ENCODE assay signal across 12 cellular contexts in genomic region chr12:113463746-113464743, GRCh38. TPM values are rescaled to one million over a fixed set of nuclear protein-coding genes. Genes with fewer than 3 reads are reported as not detected.
DNase-seq lines count a peak whose midpoint lies in the region; ATAC-seq and TF ChIP-seq lines count a peak whose summit lies in the region.
"Had no signal": no experiment of that assay in that cellular context is flagged by ENCODE, and none has a peak within 500 bp of the region (broad histone marks: within the 10 kb centered on the region; RNA-seq: fewer than 3 reads in every experiment).

No MANE protein-coding gene starts in this region.

- H3K27me3 ChIP-seq in iPS-20b (ENCODE audit: insufficient read depth, low read length) (peaks cover 100% of the 10 kb centered on the region), uterus (peaks cover 19 to 73% of the 10 kb centered on the region in 2 donors)

- H3K4me3 ChIP-seq in iPS-20b (ENCODE audit: low read length) (peak overlapping the region; percentile 52), uterus (peak overlapping the region in 1 of 2 donors; percentile 6)

- DNase-seq in activated T-cell treated with anti-CD3 and anti-CD28 coated beads, Interleukin-2, amount 50 U/mL, for 4 hours, result no peak
- DNase-seq in activated T-cell treated with anti-CD3 and anti-CD28 coated beads, Interleukin-2, amount 50 U/mL, for 1 hour, result no peak
- DNase-seq in activated CD8-positive, alpha-beta T cell treated with anti-CD3 and anti-CD28 coated beads, Interleukin-2, amount 10 ng/mL, durations not matched to agents 7 days and 5 days, result no peak
- no peak for DNase-seq in stimulated activated naive B cell treated with anti-CD40 and anti-IgM and Interleukin-4, amounts not matched to agents 10 μg/mL and 1 μg/mL and 100 μg/mL, for 72 hours
- no peak for DNase-seq in uterus
- DNase-seq: BE2C, NCI-H524 treated with DMSO at 0.1 percent for 48 hours had no signal

- TF ChIP-seq POLR2A in uterus (IDR thresholded peaks at IDR 0.05), result no peak

- H3K27ac ChIP-seq in iPS-20b (ENCODE audit: low read length), result no peak overlapping the region
- H3K27ac ChIP-seq in uterus, result no peak overlapping the region

- no peaks in the 10 kb centered on the region for H3K36me3 Mint-ChIP-seq in activated T-cell treated with anti-CD3 and anti-CD28 coated beads, Interleukin-2, amount 50 U/mL, for 4 hours (ENCODE audit: insufficient read depth)
- H3K36me3 Mint-ChIP-seq in activated CD8-positive, alpha-beta T cell treated with anti-CD3 and anti-CD28 coated beads, Interleukin-2, amount 10 ng/mL, durations not matched to agents 7 days and 5 days (ENCODE audit: low read depth), result peaks cover 10% of the 10 kb centered on the region
- H3K36me3 Mint-ChIP-seq in stimulated activated naive B cell treated with anti-CD40 and anti-IgM and Interleukin-4, amounts not matched to agents 10 μg/mL and 1 μg/mL and 100 μg/mL, for 72 hours, result peaks cover 0 to 8% of the 10 kb centered on the region in 2 donors

- H3K9me3 ChIP-seq in iPS-20b (ENCODE audit: insufficient read depth, low read depth, low read length) (peaks cover 5% of the 10 kb centered on the region; the same call in 1 of the 2 replicates), uterus (no peaks in the 10 kb centered on the region)
- H3K9me3 ChIP-seq: BE2C had no signal

- intact Hi-C loops in uterus (cut with DNase I; ENCODE audit: low total_unique reads), result no loop called here

- no peaks in the 10 kb centered on the region for H3K9me3 Mint-ChIP-seq in activated T-cell treated with anti-CD3 and anti-CD28 coated beads, Interleukin-2, amount 50 U/mL, for 4 hours
- no peaks in the 10 kb centered on the region for H3K9me3 Mint-ChIP-seq in activated CD8-positive, alpha-beta T cell treated with anti-CD3 and anti-CD28 coated beads, Interleukin-2, amount 10 ng/mL, durations not matched to agents 7 days and 5 days (ENCODE audit: insufficient read depth)
- H3K9me3 Mint-ChIP-seq in stimulated activated naive B cell treated with anti-CD40 and anti-IgM and Interleukin-4, amounts not matched to agents 10 μg/mL and 1 μg/mL and 100 μg/mL, for 72 hours, result no peaks in the 10 kb centered on the region

- POLR2A ChIA-PET in activated CD8-positive, alpha-beta T cell treated with anti-CD3 and anti-CD28 coated beads, Interleukin-2, amount 10 ng/mL, durations not matched to agents 7 days and 5 days (lab: Charles Lee), result no interaction called here

- ATAC-seq in activated T-cell treated with anti-CD3 and anti-CD28 coated beads, Interleukin-2, amount 50 U/mL, for 4 hours, result no peak
- ATAC-seq in activated CD8-positive, alpha-beta T cell treated with anti-CD3 and anti-CD28 coated beads, Interleukin-2, amount 10 ng/mL, durations not matched to agents 7 days and 5 days, result no peak
- ATAC-seq in stimulated activated naive B cell treated with anti-CD40 and anti-IgM and Interleukin-4, amounts not matched to agents 10 μg/mL and 1 μg/mL and 100 μg/mL, for 72 hours (replicated peaks), result no peak
- ATAC-seq in GM18873 (IDR thresholded peaks at IDR 0.05; ENCODE audit: low FRiP score, unreplicated experiment), result no peak
- ATAC-seq in HG03280 (IDR thresholded peaks at IDR 0.05; ENCODE audit: unreplicated experiment), result no peak

- H3K4me1 ChIP-seq in iPS-20b (ENCODE audit: insufficient read depth, low read length) (peaks cover 16% of the 10 kb centered on the region; the same call in 1 of the 2 replicates), uterus (peaks cover 0 to 20% of the 10 kb centered on the region in 2 donors)
- H3K4me1 ChIP-seq: BE2C had no signal

- H3K36me3 ChIP-seq in iPS-20b (ENCODE audit: insufficient read depth, low read depth, low read length) (no peaks in the 10 kb centered on the region), uterus (no peaks in the 10 kb centered on the region)
- H3K36me3 ChIP-seq: BE2C had no signal

- peak overlapping the region; percentile 18 for H3K27ac Mint-ChIP-seq in activated CD8-positive, alpha-beta T cell treated with anti-CD3 and anti-CD28 coated beads, Interleukin-2, amount 10 ng/mL, durations not matched to agents 7 days and 5 days
- peak overlapping the region; percentile 65 for H3K27ac Mint-ChIP-seq in stimulated activated naive B cell treated with anti-CD40 and anti-IgM and Interleukin-4, amounts not matched to agents 10 μg/mL and 1 μg/mL and 100 μg/mL, for 72 hours

- peaks cover 74% of the 10 kb centered on the region for H3K27me3 Mint-ChIP-seq in activated T-cell treated with anti-CD3 and anti-CD28 coated beads, Interleukin-2, amount 50 U/mL, for 4 hours (ENCODE audit: low read depth)
- H3K27me3 Mint-ChIP-seq in activated CD8-positive, alpha-beta T cell treated with anti-CD3 and anti-CD28 coated beads, Interleukin-2, amount 10 ng/mL, durations not matched to agents 7 days and 5 days (ENCODE audit: low read depth), result peaks cover 64% of the 10 kb centered on the region
- peaks cover 77 to 87% of the 10 kb centered on the region in 2 donors for H3K27me3 Mint-ChIP-seq in stimulated activated naive B cell treated with anti-CD40 and anti-IgM and Interleukin-4, amounts not matched to agents 10 μg/mL and 1 μg/mL and 100 μg/mL, for 72 hours

- CTCF ChIA-PET in activated CD8-positive, alpha-beta T cell treated with anti-CD3 and anti-CD28 coated beads, Interleukin-2, amount 10 ng/mL, durations not matched to agents 7 days and 5 days (lab: Charles Lee), result no interaction called here

- H3K4me1 Mint-ChIP-seq in activated T-cell treated with anti-CD3 and anti-CD28 coated beads, Interleukin-2, amount 50 U/mL, for 4 hours (ENCODE audit: low read depth), result peaks cover 25% of the 10 kb centered on the region
- peaks cover 28% of the 10 kb centered on the region for H3K4me1 Mint-ChIP-seq in activated CD8-positive, alpha-beta T cell treated with anti-CD3 and anti-CD28 coated beads, Interleukin-2, amount 10 ng/mL, durations not matched to agents 7 days and 5 days (ENCODE audit: low read depth)
- peaks cover 29 to 46% of the 10 kb centered on the region in 2 donors for H3K4me1 Mint-ChIP-seq in stimulated activated naive B cell treated with anti-CD40 and anti-IgM and Interleukin-4, amounts not matched to agents 10 μg/mL and 1 μg/mL and 100 μg/mL, for 72 hours

- TF ChIP-seq CTCF in uterus (IDR thresholded peaks at IDR 0.05), result no peak

- peak overlapping the region; percentile 29 for H3K4me3 Mint-ChIP-seq in activated T-cell treated with anti-CD3 and anti-CD28 coated beads, Interleukin-2, amount 50 U/mL, for 4 hours
- peak overlapping the region; percentile 7 for H3K4me3 Mint-ChIP-seq in activated CD8-positive, alpha-beta T cell treated with anti-CD3 and anti-CD28 coated beads, Interleukin-2, amount 10 ng/mL, durations not matched to agents 7 days and 5 days
- H3K4me3 Mint-ChIP-seq in stimulated activated naive B cell treated with anti-CD40 and anti-IgM and Interleukin-4, amounts not matched to agents 10 μg/mL and 1 μg/mL and 100 μg/mL, for 72 hours, result peak overlapping the region; percentile 39 to 59

- H3K9ac ChIP-seq in iPS-20b (ENCODE audit: low read depth, low read length), result no peak overlapping the region; the same call in 1 of the 2 replicates

RNA-seq across cellular contexts. Expression of gene LHX5, which starts 7.6 kb away (rescaled TPM):
- not detected for total RNA-seq in activated T-cell treated with anti-CD3 and anti-CD28 coated beads, Interleukin-2, amount 50 U/mL, for 4 hours
- not detected for total RNA-seq in activated CD8-positive, alpha-beta T cell treated with anti-CD3 and anti-CD28 coated beads, Interleukin-2, amount 10 ng/mL, durations not matched to agents 7 days and 5 days
- not detected for total RNA-seq in uterus
- total RNA-seq: glomerular endothelial cell, pulmonary artery endothelial cell had no signal

RNA-seq across cellular contexts. Expression of gene SDSL, which starts 41.9 kb away (rescaled TPM):
- under 1 TPM in 1 of 3 donors, not detected in 2; 0.46 TPM for total RNA-seq in activated T-cell treated with anti-CD3 and anti-CD28 coated beads, Interleukin-2, amount 50 U/mL, for 4 hours
- under 1 TPM; 0.37 to 0.39 TPM for total RNA-seq in activated CD8-positive, alpha-beta T cell treated with anti-CD3 and anti-CD28 coated beads, Interleukin-2, amount 10 ng/mL, durations not matched to agents 7 days and 5 days
- 1 to 10 TPM in 1 of 4 donors, under 1 TPM in 2, not detected in 1; 0.26 to 3.0 (median 0.61) TPM for total RNA-seq in uterus
